In the genomic region with DNA sequence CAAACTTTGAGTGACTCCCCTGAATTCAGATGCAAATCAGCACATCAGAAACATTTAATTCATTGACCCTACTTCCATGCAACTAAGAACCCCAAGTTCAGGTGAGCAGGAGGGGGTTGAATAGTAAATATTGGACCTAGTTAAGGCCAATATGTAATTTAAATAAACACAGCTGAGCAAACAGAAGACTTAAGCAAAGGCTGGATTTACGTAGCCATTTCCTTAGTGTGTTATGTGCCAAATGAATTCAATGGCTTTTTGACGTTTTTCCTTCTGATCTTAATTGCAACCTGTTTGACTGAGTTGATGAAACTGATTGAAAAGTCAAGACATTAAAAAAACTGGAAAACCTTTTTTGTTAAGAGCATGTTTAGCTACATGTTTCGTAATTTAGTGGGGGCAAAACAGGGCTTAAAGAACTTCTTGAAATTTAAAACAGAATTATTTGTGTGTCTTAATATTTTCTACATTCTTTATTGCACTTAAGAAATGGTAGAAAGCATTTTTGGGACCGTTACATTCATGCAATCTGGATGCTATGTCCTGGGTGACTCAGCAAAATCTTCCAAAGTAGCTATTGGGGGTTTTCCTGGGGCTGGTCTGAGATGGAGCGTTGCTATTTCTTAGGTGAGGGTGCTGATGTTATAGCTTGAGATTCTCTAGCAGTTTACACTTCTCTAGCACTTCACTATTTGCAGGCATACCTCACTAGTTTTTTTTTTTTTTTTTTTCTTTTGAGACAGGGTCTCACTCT, we compare ENCODE assay signal across 13 cellular contexts. TPM values are rescaled to one million over a fixed set of nuclear protein-coding genes. Genes with fewer than 3 reads are reported as not detected.
DNase-seq lines count a peak whose midpoint lies in the region; ATAC-seq, FAIRE-seq and TF ChIP-seq lines count a peak whose summit lies in the region.
"Had no signal": no experiment of that assay in that cellular context is flagged by ENCODE, and none has a peak within 500 bp of the region (broad histone marks: within the 10 kb centered on the region; RNA-seq: fewer than 3 reads in every experiment).

No MANE protein-coding gene starts in this region.

- no peak overlapping the region for H3K27ac Mint-ChIP-seq in endothelial cell (ENCODE audit: unreplicated experiment)
- H3K27ac Mint-ChIP-seq: CD4-positive, alpha-beta T cell had no signal

- no peaks in the 10 kb centered on the region for H3K9me3 Mint-ChIP-seq in endothelial cell (ENCODE audit: unreplicated experiment)

- H3K9me3 ChIP-seq in esophagus muscularis mucosa: no peaks in the 10 kb centered on the region
- H3K9me3 ChIP-seq: suprapubic skin had no signal

- ATAC-seq in SK-N-SH treated with all-trans-retinoic acid at 6 μM for 48 hours: peak; percentile 65
- no peak for ATAC-seq in omental fat pad (ENCODE audit: low FRiP score)

- DNase-seq in EL: peak; percentile 50
- DNase-seq in NCI-H2029 treated with DMSO at 0.1 percent for 48 hours (lab: John Stamatoyannopoulos, UW): peak; percentile 81
- DNase-seq in omental fat pad (ENCODE audit: low spot score): no peak
- DNase-seq in activated CD4-positive, alpha-beta T cell treated with anti-CD3 and anti-CD28 coated beads, Interleukin-2, amount 50 U/mL, for 48 hours: no peak
- no peak for DNase-seq in esophagus muscularis mucosa (ENCODE audit: extremely low spot score)
- no peak for DNase-seq in endothelial cell (ENCODE audit: low spot score)
- DNase-seq: CD4-positive, alpha-beta T cell; effector memory CD4-positive, alpha-beta T cell; NCI-H1694; RPMI8226 had no signal

- TF ChIP-seq CTCF in omental fat pad (IDR thresholded peaks at IDR 0.05) (no peak), esophagus muscularis mucosa (IDR thresholded peaks at IDR 0.05) (no peak), endothelial cell (IDR thresholded peaks at IDR 0.05; ENCODE audit: unreplicated experiment) (no peak)

- H3K27me3 ChIP-seq in esophagus muscularis mucosa: no peaks in the 10 kb centered on the region
- H3K27me3 ChIP-seq: suprapubic skin had no signal

- H3K4me3 ChIP-seq in esophagus muscularis mucosa: no peak overlapping the region
- H3K4me3 ChIP-seq: suprapubic skin had no signal

- peaks cover 3% of the 10 kb centered on the region for H3K4me1 Mint-ChIP-seq in endothelial cell (ENCODE audit: unreplicated experiment)

- no peak for TF ChIP-seq EP300 in esophagus muscularis mucosa (IDR thresholded peaks at IDR 0.05)

- H3K4me3 Mint-ChIP-seq in endothelial cell (ENCODE audit: unreplicated experiment): no peak overlapping the region
- H3K4me3 Mint-ChIP-seq: CD4-positive, alpha-beta T cell had no signal

- TF ChIP-seq POLR2A in esophagus muscularis mucosa (IDR thresholded peaks at IDR 0.05; ENCODE audit: low read depth): no peak

- peaks cover 0 to 16% (median 15%) of the 10 kb centered on the region in 4 donors for H3K4me1 ChIP-seq in esophagus muscularis mucosa
- H3K4me1 ChIP-seq: suprapubic skin had no signal

- no peaks in the 10 kb centered on the region for H3K36me3 ChIP-seq in esophagus muscularis mucosa
- H3K36me3 ChIP-seq: suprapubic skin had no signal

- intact Hi-C loops in esophagus muscularis mucosa (cut with DNase I): no loop called here

- H3K27me3 Mint-ChIP-seq in endothelial cell (ENCODE audit: unreplicated experiment): peaks cover under 1% of the 10 kb centered on the region

- H3K27ac ChIP-seq in esophagus muscularis mucosa (replicated peaks in 1 of 4): no peak overlapping the region
- H3K27ac ChIP-seq: suprapubic skin had no signal

- no peaks in the 10 kb centered on the region for H3K36me3 Mint-ChIP-seq in endothelial cell (ENCODE audit: low read depth, unreplicated experiment)

- FAIRE-seq in islet of Langerhans (lab: Jason Lieb, UNC): peak; percentile 95

- WGBS in esophagus muscularis mucosa: 57% methylated on average over 5 of the region's 5 CpGs

TF ChIP-seq in SK-N-SH treated with all-trans-retinoic acid at 6 μM for 48 hours, 23 proteins besides CTCF, POLR2A, EP300 and RAD21:
- no peak for TF ChIP-seq TCF4 (CRISPR knock-in tag; IDR thresholded peaks at IDR 0.05; ENCODE audit: borderline replicate concordance)
- TF ChIP-seq RARB (CRISPR knock-in tag; IDR thresholded peaks at IDR 0.05): no peak
- TF ChIP-seq, protein P1, sequence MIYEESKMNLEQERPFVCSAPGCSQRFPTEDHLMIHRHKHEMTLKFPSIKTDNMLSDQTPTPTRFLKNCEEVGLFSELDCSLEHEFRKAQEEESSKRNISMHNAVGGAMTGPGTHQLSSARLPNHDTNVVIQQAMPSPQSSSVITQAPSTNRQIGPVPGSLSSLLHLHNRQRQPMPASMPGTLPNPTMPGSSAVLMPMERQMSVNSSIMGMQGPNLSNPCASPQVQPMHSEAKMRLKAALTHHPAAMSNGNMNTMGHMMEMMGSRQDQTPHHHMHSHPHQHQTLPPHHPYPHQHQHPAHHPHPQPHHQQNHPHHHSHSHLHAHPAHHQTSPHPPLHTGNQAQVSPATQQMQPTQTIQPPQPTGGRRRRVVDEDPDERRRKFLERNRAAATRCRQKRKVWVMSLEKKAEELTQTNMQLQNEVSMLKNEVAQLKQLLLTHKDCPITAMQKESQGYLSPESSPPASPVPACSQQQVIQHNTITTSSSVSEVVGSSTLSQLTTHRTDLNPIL (CRISPR knock-in tag; IDR thresholded peaks at IDR 0.05; ENCODE audit: low read depth): no peak

RNA-seq across cellular contexts. Expression of a gene that starts 25.5 kb away (rescaled TPM):
- total RNA-seq in omental fat pad (10 to 100 TPM in 2 of 4 donors, 1 to 10 TPM in 2; 1.9 to 16.6 (median 10.3) TPM), esophagus muscularis mucosa (10 to 100 TPM; 11.6 to 38.1 (median 17.7) TPM), endothelial cell (ENCODE audit: unreplicated experiment) (0.46 TPM)
- total RNA-seq: CD4-positive, alpha-beta T cell had no signal

Comparison
In these comparisons a context has a peak if more than half of its experiments do, and no peak if none do; other contexts are left out.
1. DNase-seq: peak in EL (single experiment) and NCI-H2029 treated with DMSO at 0.1 percent for 48 hours (single experiment); none in omental fat pad (single experiment), activated CD4-positive, alpha-beta T cell treated with anti-CD3 and anti-CD28 coated beads, Interleukin-2, amount 50 U/mL, for 48 hours (0 of 2), esophagus muscularis mucosa (single experiment) and endothelial cell (single experiment).